Comparison of ENCODE assay signal across 16 cellular contexts in genomic region chr2:127646487-127647241, GRCh38. TPM values are rescaled to one million over a fixed set of nuclear protein-coding genes. Genes with fewer than 3 reads are reported as not detected.
DNase-seq lines count a peak whose midpoint lies in the region; ATAC-seq and TF ChIP-seq lines count a peak whose summit lies in the region.
"Had no signal": no experiment of that assay in that cellular context is flagged by ENCODE, and none has a peak within 500 bp of the region (broad histone marks: within the 10 kb centered on the region; RNA-seq: fewer than 3 reads in every experiment).

No MANE protein-coding gene starts in this region.

- no peaks in the 10 kb centered on the region for H3K9me3 Mint-ChIP-seq in CD4-positive, CD25-positive, alpha-beta regulatory T cell
- H3K9me3 Mint-ChIP-seq in stimulated activated naive B cell treated with anti-CD40 and anti-IgM and Interleukin-4, amounts not matched to agents 10 μg/mL and 1 μg/mL and 100 μg/mL, for 72 hours: no peaks in the 10 kb centered on the region

- no peaks in the 10 kb centered on the region for H3K27me3 ChIP-seq in CD4-positive, CD25-positive, alpha-beta regulatory T cell (ENCODE audit: control insufficient read depth, insufficient read depth, low read length)
- no peaks in the 10 kb centered on the region for H3K27me3 ChIP-seq in SK-N-SH (ENCODE audit: insufficient read depth)
- H3K27me3 ChIP-seq: brain microvascular endothelial cell had no signal

- H3K9ac ChIP-seq in SK-N-SH: no peak overlapping the region

- no peak overlapping the region for H3K27ac ChIP-seq in CD4-positive, CD25-positive, alpha-beta regulatory T cell (ENCODE audit: insufficient read depth, low read length, poor library complexity, severe bottlenecking)
- peak overlapping the region; percentile 88 for H3K27ac ChIP-seq in caudate nucleus (ENCODE audit: low read depth, low read length)
- no peak overlapping the region for H3K27ac ChIP-seq in SK-N-SH (ENCODE audit: low read depth in 2 of 2, low read length in 1 of 2)
- H3K27ac ChIP-seq: brain microvascular endothelial cell had no signal

- no peaks in the 10 kb centered on the region for H3K36me3 ChIP-seq in CD4-positive, CD25-positive, alpha-beta regulatory T cell (ENCODE audit: control insufficient read depth, insufficient read depth, low read length)
- H3K36me3 ChIP-seq in SK-N-SH (replicated peaks in 1 of 2; ENCODE audit: control insufficient read depth in 1 of 2, insufficient read depth in 2 of 2, low read length in 1 of 2): no peaks in the 10 kb centered on the region
- H3K36me3 ChIP-seq: brain microvascular endothelial cell had no signal

- peaks cover 23% of the 10 kb centered on the region for H3K4me1 ChIP-seq in CD4-positive, CD25-positive, alpha-beta regulatory T cell (ENCODE audit: control insufficient read depth, insufficient read depth, low read length, poor library complexity, severe bottlenecking)
- H3K4me1 ChIP-seq in SK-N-SH (ENCODE audit: control insufficient read depth in 1 of 2, insufficient read depth in 2 of 2, low read depth in 1 of 2, low read length in 1 of 2): peaks cover 0 to 49% of the 10 kb centered on the region in 2 experiments; a peak in 1 of 4 replicates

- WGBS in SK-N-SH (ENCODE audit: low lambda C conversion rate): 88% methylated on average over 20 of the region's 24 CpGs

- H3K4me3 ChIP-seq in CD4-positive, CD25-positive, alpha-beta regulatory T cell (ENCODE audit: low read depth, low read length): no peak overlapping the region
- no peak overlapping the region for H3K4me3 ChIP-seq in SK-N-SH (ENCODE audit: low read depth in 2 of 2, low read length in 1 of 2)

- CTCF ChIA-PET in SK-N-SH (lab: Yijun Ruan, JAX): interaction anchor here (1.0 kb wide), 1 partner anchor 29 kb away, joined by 3 read pairs; the partner anchor contains the start of gene LIMS2

- H3K4me2 ChIP-seq in SK-N-SH: no peak overlapping the region

- H3K9me3 ChIP-seq in CD4-positive, CD25-positive, alpha-beta regulatory T cell (ENCODE audit: control insufficient read depth in 2 of 2, low read length in 2 of 2): no peaks in the 10 kb centered on the region
- no peaks in the 10 kb centered on the region for H3K9me3 ChIP-seq in SK-N-SH

- H3K79me2 ChIP-seq in SK-N-SH (ENCODE audit: insufficient read depth): no peaks in the 10 kb centered on the region

- no peak for TF ChIP-seq EP300 in SK-N-SH (IDR thresholded peaks at IDR 0.05; ENCODE audit: borderline replicate concordance in 1 of 2, low read depth in 1 of 2, low read length in 1 of 2)

- no peak for TF ChIP-seq RAD21 in SK-N-SH (IDR thresholded peaks at IDR 0.05; ENCODE audit: low read length)

- H4K20me1 ChIP-seq in SK-N-SH (ENCODE audit: insufficient read depth): no peaks in the 10 kb centered on the region

- peak overlapping the region in 2 of 3 donors; percentile 74 to 79 for H3K27ac Mint-ChIP-seq in CD4-positive, CD25-positive, alpha-beta regulatory T cell
- peak overlapping the region; percentile 20 for H3K27ac Mint-ChIP-seq in stimulated activated naive B cell treated with anti-CD40 and anti-IgM and Interleukin-4, amounts not matched to agents 10 μg/mL and 1 μg/mL and 100 μg/mL, for 72 hours

- H3K27me3 Mint-ChIP-seq in CD4-positive, CD25-positive, alpha-beta regulatory T cell: peaks cover 12% of the 10 kb centered on the region
- H3K27me3 Mint-ChIP-seq in stimulated activated naive B cell treated with anti-CD40 and anti-IgM and Interleukin-4, amounts not matched to agents 10 μg/mL and 1 μg/mL and 100 μg/mL, for 72 hours: no peaks in the 10 kb centered on the region

- no peak overlapping the region for H3K4me3 Mint-ChIP-seq in CD4-positive, CD25-positive, alpha-beta regulatory T cell
- no peak overlapping the region for H3K4me3 Mint-ChIP-seq in stimulated activated naive B cell treated with anti-CD40 and anti-IgM and Interleukin-4, amounts not matched to agents 10 μg/mL and 1 μg/mL and 100 μg/mL, for 72 hours

- no peaks in the 10 kb centered on the region for H3K36me3 Mint-ChIP-seq in CD4-positive, CD25-positive, alpha-beta regulatory T cell
- peaks cover 0 to 1% of the 10 kb centered on the region in 2 donors for H3K36me3 Mint-ChIP-seq in stimulated activated naive B cell treated with anti-CD40 and anti-IgM and Interleukin-4, amounts not matched to agents 10 μg/mL and 1 μg/mL and 100 μg/mL, for 72 hours

- peaks cover 0 to 49% (median 14%) of the 10 kb centered on the region in 4 donors for H3K4me1 Mint-ChIP-seq in CD4-positive, CD25-positive, alpha-beta regulatory T cell
- H3K4me1 Mint-ChIP-seq in stimulated activated naive B cell treated with anti-CD40 and anti-IgM and Interleukin-4, amounts not matched to agents 10 μg/mL and 1 μg/mL and 100 μg/mL, for 72 hours: peaks cover 39 to 75% of the 10 kb centered on the region in 2 donors

- H2AFZ ChIP-seq in SK-N-SH (ENCODE audit: low read depth): no peak overlapping the region

- no peaks in the 10 kb centered on the region for H3F3A ChIP-seq in SK-N-SH (replicated peaks; ENCODE audit: insufficient read depth)

- no peak for TF ChIP-seq CTCF in SK-N-SH (IDR thresholded peaks at IDR 0.05)

- DNase-seq in CD4-positive, CD25-positive, alpha-beta regulatory T cell: no peak
- DNase-seq in caudate nucleus (lab: John Stamatoyannopoulos, UW) (no peak), kidney tubule cell (ENCODE audit: low spot score) (peak; percentile 20), GM19240 (ENCODE audit: insufficient read length, low spot score) (no peak), SK-N-SH (no peak), RPMI8226 (no peak)
- no peak for DNase-seq in stimulated activated naive B cell treated with anti-CD40 and anti-IgM and Interleukin-4, amounts not matched to agents 10 μg/mL and 1 μg/mL and 100 μg/mL, for 72 hours
- DNase-seq: activated gamma-delta T cell, Karpas-422, left colon, NCI-H1694, NCI-H526 treated with DMSO at 0.1 percent for 48 hours, T1000 had no signal

- H3K9me2 ChIP-seq in SK-N-SH: no peaks in the 10 kb centered on the region

- POLR2A ChIA-PET in SK-N-SH (lab: Yijun Ruan, JAX): no interaction called here

- ATAC-seq in CD4-positive, CD25-positive, alpha-beta regulatory T cell (ENCODE audit: low read depth in 2 of 2): no peak
- ATAC-seq in stimulated activated naive B cell treated with anti-CD40 and anti-IgM and Interleukin-4, amounts not matched to agents 10 μg/mL and 1 μg/mL and 100 μg/mL, for 72 hours (replicated peaks): no peak
- no peak for ATAC-seq in HG03520 (IDR thresholded peaks at IDR 0.05; ENCODE audit: unreplicated experiment)
- ATAC-seq: left colon had no signal

TF ChIP-seq in SK-N-SH, 30 proteins besides CTCF, POLR2A, EP300 and RAD21:
- TF ChIP-seq CHD2 (IDR thresholded peaks at IDR 0.05; ENCODE audit: low read length, partially characterized antibody): no peak

RNA-seq across cellular contexts. Expression of gene GPR17, which starts 0.7 kb away (rescaled TPM):
- total RNA-seq in CD4-positive, CD25-positive, alpha-beta regulatory T cell: not detected
- polyA plus RNA-seq in CD4-positive, CD25-positive, alpha-beta regulatory T cell: not detected
- 0.03 TPM in 1 of 2 replicates, not detected in the other for polyA plus RNA-seq in SK-N-SH (2012; rRNA removed)
- not detected in 2 replicates for polyA plus RNA-seq in SK-N-SH (2012; cell fraction: cytosol; rRNA removed)
- not detected in 2 replicates for polyA plus RNA-seq in SK-N-SH (2012; cell fraction: nucleus; rRNA removed)
- polyA plus RNA-seq: neural cell had no signal

RNA-seq across cellular contexts. Expression of gene LIMS2, which starts 28.7 kb away (rescaled TPM):
- 10.8 TPM for total RNA-seq in CD4-positive, CD25-positive, alpha-beta regulatory T cell
- polyA plus RNA-seq in CD4-positive, CD25-positive, alpha-beta regulatory T cell: 10 to 100 TPM; 12.6 to 23.8 (median 15.7) TPM
- 2.2 and 2.7 TPM in 2 replicates for polyA plus RNA-seq in SK-N-SH (2012; rRNA removed)
- polyA plus RNA-seq in SK-N-SH (2012; cell fraction: cytosol; rRNA removed): 1.3 and 1.8 TPM in 2 replicates
- 13.9 and 22.5 TPM in 2 replicates for polyA plus RNA-seq in SK-N-SH (2012; cell fraction: nucleus; rRNA removed)
- polyA plus RNA-seq: neural cell had no signal

RNA-seq across cellular contexts. Expression of gene SFT2D3, which starts 54.6 kb away (rescaled TPM):
- 7.6 TPM for total RNA-seq in CD4-positive, CD25-positive, alpha-beta regulatory T cell
- polyA plus RNA-seq in CD4-positive, CD25-positive, alpha-beta regulatory T cell: 1 to 10 TPM; 1.4 to 4.5 (median 2.6) TPM
- 3.2 and 3.9 TPM in 2 replicates for polyA plus RNA-seq in SK-N-SH (2012; rRNA removed)
- polyA plus RNA-seq in SK-N-SH (2012; cell fraction: cytosol; rRNA removed): 3.9 and 4.8 TPM in 2 replicates
- polyA plus RNA-seq in SK-N-SH (2012; cell fraction: nucleus; rRNA removed): 1.5 and 2.2 TPM in 2 replicates
